In the genomic region with DNA sequence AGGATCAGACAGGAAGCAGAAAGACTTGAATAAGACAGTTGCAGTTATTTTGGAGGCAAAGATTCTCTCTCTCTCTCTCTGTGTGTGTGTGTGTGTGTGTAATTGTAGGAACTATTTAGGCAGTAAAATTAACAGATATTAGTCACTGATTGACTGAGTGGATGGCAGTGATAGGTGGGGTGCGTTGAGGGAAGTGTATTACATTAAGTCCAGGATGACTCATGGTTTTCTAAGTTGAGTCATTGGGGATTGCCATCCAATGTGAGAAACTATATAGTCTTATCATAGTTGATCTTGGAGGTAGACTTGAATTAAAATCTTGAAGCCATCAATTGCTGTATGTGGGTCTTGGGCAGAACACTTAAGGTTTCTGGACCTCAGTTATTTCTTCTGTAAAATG, we compare ENCODE assay signal across 9 cellular contexts.
DNase-seq lines count a peak whose midpoint lies in the region; ATAC-seq and TF ChIP-seq lines count a peak whose summit lies in the region.
"Had no signal": no experiment of that assay in that cellular context is flagged by ENCODE, and none has a peak within 500 bp of the region (broad histone marks: within the 10 kb centered on the region; RNA-seq: fewer than 3 reads in every experiment).

No MANE protein-coding gene starts in this region.

- ATAC-seq in GM18868 (IDR thresholded peaks at IDR 0.05; ENCODE audit: unreplicated experiment) (peak; percentile 95), HG02840 (IDR thresholded peaks at IDR 0.05; ENCODE audit: low FRiP score, unreplicated experiment) (peak; percentile 80), GM18498 (IDR thresholded peaks at IDR 0.05; ENCODE audit: unreplicated experiment) (no peak)
- ATAC-seq: left cardiac atrium had no signal

- no peak overlapping the region for H3K4me3 ChIP-seq in osteoblast (ENCODE audit: insufficient read depth, low read length)

- H3K4me2 ChIP-seq in osteoblast (ENCODE audit: insufficient read depth, low read length), result no peak overlapping the region

- no peak overlapping the region for H2AFZ ChIP-seq in osteoblast (ENCODE audit: low read length)

- H3K9me3 ChIP-seq in osteoblast (ENCODE audit: low read depth, low read length), result no peaks in the 10 kb centered on the region

- H3K27ac ChIP-seq in osteoblast (ENCODE audit: low read depth, low read length), result no peak overlapping the region

- CTCF ChIA-PET in HEK293T (lab: Yijun Ruan, JAX), result no interaction called here

- H3K79me2 ChIP-seq in osteoblast (ENCODE audit: insufficient read depth, low read length), result no peaks in the 10 kb centered on the region

- no peak for TF ChIP-seq CTCF in osteoblast (IDR thresholded peaks at IDR 0.05; ENCODE audit: extremely low read depth, low read depth, low read length)

- POLR2A ChIA-PET in HEK293T (lab: Yijun Ruan, JAX), result no interaction called here

- DNase-seq in SW480 (ENCODE audit: low spot score), result peak; percentile 2
- peak; percentile 21 for DNase-seq in osteoblast (ENCODE audit: insufficient read length, low spot score, missing footprints)
- DNase-seq in HEK293T (ENCODE audit: extremely low spot score), result no peak
- no peak for DNase-seq in NCI-H774 (lab: John Stamatoyannopoulos, UW)
- DNase-seq: left cardiac atrium, NCI-H446 treated with DMSO at 0.1 percent for 48 hours had no signal

- H3K27me3 ChIP-seq in osteoblast (ENCODE audit: insufficient read depth, low read length), result no peaks in the 10 kb centered on the region

- H3K4me1 ChIP-seq in osteoblast (ENCODE audit: insufficient read depth, low read length), result no peaks in the 10 kb centered on the region

- H3K36me3 ChIP-seq in osteoblast (ENCODE audit: insufficient read depth, low read length), result no peaks in the 10 kb centered on the region

- no peaks in the 10 kb centered on the region for H4K20me1 ChIP-seq in osteoblast (ENCODE audit: insufficient read depth, low read length)

TF ChIP-seq in HEK293T, 16 proteins besides CTCF, POLR2A, EP300 and RAD21:
- TF ChIP-seq FOXA1 (IDR thresholded peaks at IDR 0.05) (no peak), ARNT (IDR thresholded peaks at IDR 0.05) (no peak), SUZ12 (IDR thresholded peaks at IDR 0.05) (no peak), ELF4 (IDR thresholded peaks at IDR 0.05) (no peak), CTBP1 (IDR thresholded peaks at IDR 0.05; ENCODE audit: borderline replicate concordance) (no peak)

Comparison
In these comparisons a context has a peak if more than half of its experiments do, and no peak if none do; other contexts are left out.
1. DNase-seq: peak in SW480 (single experiment) and osteoblast (single experiment); none in HEK293T (single experiment) and NCI-H774 (single experiment).